ENCODE assay signal across 5 cellular contexts in the genomic region with DNA sequence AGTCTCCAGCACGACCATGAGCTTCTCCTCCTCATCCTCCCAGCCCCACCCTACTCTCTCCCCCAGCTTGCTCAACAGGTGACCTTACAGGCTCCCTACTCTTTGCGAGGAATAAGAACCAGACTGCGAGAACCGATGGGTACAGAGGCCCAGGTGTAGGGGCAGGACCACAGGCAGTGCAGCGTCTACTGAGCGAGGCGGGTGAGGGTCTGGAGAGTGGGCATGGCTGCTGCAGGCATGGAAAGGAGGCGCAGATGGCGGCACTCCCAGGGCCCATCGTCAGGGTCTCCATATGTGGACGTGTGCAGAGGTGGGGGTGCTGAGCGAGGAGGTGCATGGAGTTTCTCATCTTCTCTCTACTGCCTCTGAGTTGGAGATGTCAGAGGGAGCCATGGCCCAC. TPM values are rescaled to one million over a fixed set of nuclear protein-coding genes. Genes with fewer than 3 reads are reported as not detected.
"Had no signal": no experiment of that assay in that cellular context is flagged by ENCODE, and none has a peak within 500 bp of the region (broad histone marks: within the 10 kb centered on the region; RNA-seq: fewer than 3 reads in every experiment).

No MANE protein-coding gene starts in this region.

RNA-seq across cellular contexts. Expression of a gene that starts 31.0 kb away (rescaled TPM):
- total RNA-seq: ascending aorta, body of pancreas, bronchial epithelial cell, cerebellum had no signal
- polyA plus RNA-seq: cardiac muscle cell had no signal
